In the genomic region with DNA sequence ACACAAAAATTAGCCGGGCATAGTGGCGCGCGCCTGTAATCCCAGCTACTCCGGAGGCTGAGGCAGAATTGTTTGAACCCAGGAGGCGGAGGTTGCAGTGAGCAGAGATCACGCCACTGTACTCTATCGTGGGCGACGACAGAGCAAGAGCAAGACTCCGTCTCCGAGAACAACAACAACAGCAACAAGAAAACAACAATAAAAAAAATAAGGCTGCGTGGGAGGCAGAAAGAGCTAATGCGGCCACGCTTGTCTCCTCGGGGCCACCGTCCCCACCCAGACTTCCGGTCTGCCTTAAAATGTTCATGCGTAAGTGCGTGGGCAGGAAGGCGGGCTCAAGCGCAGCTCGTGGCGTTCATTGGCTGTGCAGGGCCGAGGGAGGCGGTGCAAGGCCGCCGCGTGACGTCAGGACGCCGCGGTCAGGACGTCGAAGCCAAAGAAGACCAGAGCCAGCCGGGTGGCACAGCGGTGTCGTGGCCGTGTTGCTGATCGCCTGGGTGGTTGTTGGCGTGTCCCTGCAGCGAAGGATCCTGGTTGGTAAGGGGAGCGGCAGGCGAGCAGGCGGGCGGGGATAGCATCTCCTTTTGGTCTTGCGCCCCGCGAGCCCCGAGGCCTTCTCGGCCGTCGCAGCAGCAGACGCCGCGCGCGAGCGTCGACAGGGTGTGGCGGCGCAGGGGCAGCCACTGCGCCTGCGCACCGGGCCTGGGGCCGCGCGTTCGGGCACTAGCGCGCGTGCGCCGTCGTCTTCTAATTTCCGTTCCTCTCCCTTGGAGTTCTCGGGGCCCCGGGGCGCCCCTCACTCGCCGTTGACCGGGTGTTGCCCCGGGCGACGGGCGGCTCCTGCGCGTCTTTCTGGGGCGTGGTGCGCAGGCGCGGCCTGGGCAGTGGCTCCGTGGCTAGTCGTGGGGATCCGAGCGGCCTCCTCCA, we compare ENCODE assay signal across 1 cellular context.
TF ChIP-seq lines count a peak whose summit lies in the region.

A gene (plus strand): TSS at position 426 of the 927 bp plus-strand sequence. CDS start 2,146 bp downstream, outside the sequence.

TF ChIP-seq in HepG2, 621 proteins besides CTCF, POLR2A, EP300 and RAD21 (continued from another document and continues in another):
- TF ChIP-seq ZNF441 (CRISPR knock-in tag; IDR thresholded peaks at IDR 0.05; ENCODE audit: borderline replicate concordance) (peak; percentile 78), ATF7 (IDR thresholded peaks at IDR 0.05) (peak; percentile 10; the same call in 1 of the 2 replicates), ATF7 (CRISPR knock-in tag; IDR thresholded peaks at IDR 0.05) (peak; percentile 88), HOXD1 (CRISPR knock-in tag; IDR thresholded peaks at IDR 0.05) (0 out of 2 replicates have a peak, but pooled peaks have one; percentile 4), POLR2AphosphoS2 (IDR thresholded peaks at IDR 0.05; ENCODE audit: low read depth, low read length) (no peak), NCOR1 (IDR thresholded peaks at IDR 0.05; ENCODE audit: borderline replicate concordance, low read length) (no peak; the same call in 1 of the 2 replicates), ZNF543 (CRISPR knock-in tag; IDR thresholded peaks at IDR 0.05) (peak; percentile 93), MIER2 (CRISPR knock-in tag; IDR thresholded peaks at IDR 0.05) (0 out of 2 replicates have a peak, but pooled peaks have one; percentile 26), GTF2F1 (IDR thresholded peaks at IDR 0.05; ENCODE audit: low read length) (no peak), ZNF317 (CRISPR knock-in tag; IDR thresholded peaks at IDR 0.05) (peak; percentile 86), MAFF (IDR thresholded peaks at IDR 0.05; ENCODE audit: low read depth, low read length) (no peak), ZNF10 (CRISPR knock-in tag; IDR thresholded peaks at IDR 0.05; ENCODE audit: borderline replicate concordance, low read depth) (no peak), ZNF34 (CRISPR knock-in tag; IDR thresholded peaks at IDR 0.05; ENCODE audit: borderline replicate concordance) (0 out of 2 replicates have a peak, but pooled peaks have one; percentile 62), MTA1 (CRISPR knock-in tag; IDR thresholded peaks at IDR 0.05; ENCODE audit: borderline replicate concordance) (peak; percentile 66; the same call in 1 of the 2 replicates), FOXK2 (IDR thresholded peaks at IDR 0.05) (no peak), FOSL2 (CRISPR knock-in tag; IDR thresholded peaks at IDR 0.05) (peak; percentile 69), ZC3H4 (CRISPR knock-in tag; IDR thresholded peaks at IDR 0.05; ENCODE audit: borderline replicate concordance) (no peak), SMC3 (IDR thresholded peaks at IDR 0.05; ENCODE audit: low read length) (no peak), RXRA (CRISPR knock-in tag; IDR thresholded peaks at IDR 0.05) (peak; percentile 65; the same call in 1 of the 2 replicates), HOXA3 (CRISPR knock-in tag; IDR thresholded peaks at IDR 0.05) (peak; percentile 95), CREM (IDR thresholded peaks at IDR 0.05) (peak; percentile 95), CREM (CRISPR knock-in tag; IDR thresholded peaks at IDR 0.05) (peak; percentile 57; the same call in 1 of the 2 replicates), ATAD3A (CRISPR knock-in tag; IDR thresholded peaks at IDR 0.05) (no peak), ZNF44 (CRISPR knock-in tag; IDR thresholded peaks at IDR 0.05) (peak; percentile 85; the same call in 1 of the 2 replicates), SOX13 (IDR thresholded peaks at IDR 0.05) (no peak), SOX13 (CRISPR knock-in tag; conservative IDR thresholded peaks at IDR 0.05 in 1 of 2, IDR thresholded peaks at IDR 0.05 in 1 of 2) (peak in 1 of 2 experiments; percentile 13; a peak in 1 of 4 replicates), ZNF143 (CRISPR knock-in tag; IDR thresholded peaks at IDR 0.05) (peak; percentile 40; the same call in 1 of the 2 replicates), ZFP36L1 (CRISPR knock-in tag; IDR thresholded peaks at IDR 0.05) (no peak; the same call in 1 of the 2 replicates), ZFP82 (CRISPR knock-in tag; IDR thresholded peaks at IDR 0.05; ENCODE audit: borderline replicate concordance) (peak; percentile 21; the same call in 1 of the 2 replicates), ZNF713 (CRISPR knock-in tag; IDR thresholded peaks at IDR 0.05) (peak; percentile 91), CEBPB (IDR thresholded peaks at IDR 0.05; ENCODE audit: borderline replicate concordance, low read depth, low read length) (no peak), KDM5B (CRISPR knock-in tag; IDR thresholded peaks at IDR 0.05; ENCODE audit: borderline replicate concordance) (peak; percentile 87), AKAP8 (CRISPR knock-in tag; IDR thresholded peaks at IDR 0.05) (peak; percentile 75; the same call in 1 of the 2 replicates), IRX3 (CRISPR knock-in tag; IDR thresholded peaks at IDR 0.05; ENCODE audit: borderline replicate concordance, low read depth) (no peak), POLR2G (IDR thresholded peaks at IDR 0.05; ENCODE audit: low read depth, low read length) (peak; percentile 89), PAF1 (CRISPR knock-in tag; IDR thresholded peaks at IDR 0.05) (no peak), ZBTB42 (CRISPR knock-in tag; IDR thresholded peaks at IDR 0.05) (0 out of 2 replicates have a peak, but pooled peaks have one; percentile 55), KLF16 (CRISPR knock-in tag; IDR thresholded peaks at IDR 0.05) (peak in 1 of 2 experiments; percentile 79; a peak in 2 of 4 replicates), HOXA5 (CRISPR knock-in tag; IDR thresholded peaks at IDR 0.05) (no peak; the same call in 1 of the 2 replicates), ZNF891 (CRISPR knock-in tag; IDR thresholded peaks at IDR 0.05) (0 out of 2 replicates have a peak, but pooled peaks have one; percentile 59), ZNF33A (CRISPR knock-in tag; IDR thresholded peaks at IDR 0.05; ENCODE audit: borderline replicate concordance) (0 out of 2 replicates have a peak, but pooled peaks have one; percentile 37), ZSCAN22 (CRISPR knock-in tag; IDR thresholded peaks at IDR 0.05) (0 out of 2 replicates have a peak, but pooled peaks have one; percentile 19), ZBTB8A (CRISPR knock-in tag; IDR thresholded peaks at IDR 0.05; ENCODE audit: borderline replicate concordance, low read depth) (0 out of 2 replicates have a peak, but pooled peaks have one; percentile 60), PAX8 (CRISPR knock-in tag; IDR thresholded peaks at IDR 0.05; ENCODE audit: borderline replicate concordance) (peak; percentile 82; the same call in 1 of the 2 replicates), ZNF703 (CRISPR knock-in tag; IDR thresholded peaks at IDR 0.05; ENCODE audit: borderline replicate concordance) (0 out of 2 replicates have a peak, but pooled peaks have one; percentile 49), HNRNPL (IDR thresholded peaks at IDR 0.05; ENCODE audit: low read depth, low read length) (0 out of 2 replicates have a peak, but pooled peaks have one; percentile 28), ERF (CRISPR knock-in tag; IDR thresholded peaks at IDR 0.05) (peak; percentile 84), ZNF772 (CRISPR knock-in tag; IDR thresholded peaks at IDR 0.05) (peak; percentile 90; the same call in 1 of the 2 replicates)
- TF ChIP-seq, protein P1, sequence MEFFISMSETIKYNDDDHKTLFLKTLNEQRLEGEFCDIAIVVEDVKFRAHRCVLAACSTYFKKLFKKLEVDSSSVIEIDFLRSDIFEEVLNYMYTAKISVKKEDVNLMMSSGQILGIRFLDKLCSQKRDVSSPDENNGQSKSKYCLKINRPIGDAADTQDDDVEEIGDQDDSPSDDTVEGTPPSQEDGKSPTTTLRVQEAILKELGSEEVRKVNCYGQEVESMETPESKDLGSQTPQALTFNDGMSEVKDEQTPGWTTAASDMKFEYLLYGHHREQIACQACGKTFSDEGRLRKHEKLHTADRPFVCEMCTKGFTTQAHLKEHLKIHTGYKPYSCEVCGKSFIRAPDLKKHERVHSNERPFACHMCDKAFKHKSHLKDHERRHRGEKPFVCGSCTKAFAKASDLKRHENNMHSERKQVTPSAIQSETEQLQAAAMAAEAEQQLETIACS (CRISPR knock-in tag; IDR thresholded peaks at IDR 0.05) = peak; percentile 65
- TF ChIP-seq, protein P2, sequence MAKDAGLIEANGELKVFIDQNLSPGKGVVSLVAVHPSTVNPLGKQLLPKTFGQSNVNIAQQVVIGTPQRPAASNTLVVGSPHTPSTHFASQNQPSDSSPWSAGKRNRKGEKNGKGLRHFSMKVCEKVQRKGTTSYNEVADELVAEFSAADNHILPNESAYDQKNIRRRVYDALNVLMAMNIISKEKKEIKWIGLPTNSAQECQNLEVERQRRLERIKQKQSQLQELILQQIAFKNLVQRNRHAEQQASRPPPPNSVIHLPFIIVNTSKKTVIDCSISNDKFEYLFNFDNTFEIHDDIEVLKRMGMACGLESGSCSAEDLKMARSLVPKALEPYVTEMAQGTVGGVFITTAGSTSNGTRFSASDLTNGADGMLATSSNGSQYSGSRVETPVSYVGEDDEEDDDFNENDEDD (CRISPR knock-in tag; IDR thresholded peaks at IDR 0.05; ENCODE audit: borderline replicate concordance) = peak; percentile 78; the same call in 1 of the 2 replicates
- TF ChIP-seq, protein P3, sequence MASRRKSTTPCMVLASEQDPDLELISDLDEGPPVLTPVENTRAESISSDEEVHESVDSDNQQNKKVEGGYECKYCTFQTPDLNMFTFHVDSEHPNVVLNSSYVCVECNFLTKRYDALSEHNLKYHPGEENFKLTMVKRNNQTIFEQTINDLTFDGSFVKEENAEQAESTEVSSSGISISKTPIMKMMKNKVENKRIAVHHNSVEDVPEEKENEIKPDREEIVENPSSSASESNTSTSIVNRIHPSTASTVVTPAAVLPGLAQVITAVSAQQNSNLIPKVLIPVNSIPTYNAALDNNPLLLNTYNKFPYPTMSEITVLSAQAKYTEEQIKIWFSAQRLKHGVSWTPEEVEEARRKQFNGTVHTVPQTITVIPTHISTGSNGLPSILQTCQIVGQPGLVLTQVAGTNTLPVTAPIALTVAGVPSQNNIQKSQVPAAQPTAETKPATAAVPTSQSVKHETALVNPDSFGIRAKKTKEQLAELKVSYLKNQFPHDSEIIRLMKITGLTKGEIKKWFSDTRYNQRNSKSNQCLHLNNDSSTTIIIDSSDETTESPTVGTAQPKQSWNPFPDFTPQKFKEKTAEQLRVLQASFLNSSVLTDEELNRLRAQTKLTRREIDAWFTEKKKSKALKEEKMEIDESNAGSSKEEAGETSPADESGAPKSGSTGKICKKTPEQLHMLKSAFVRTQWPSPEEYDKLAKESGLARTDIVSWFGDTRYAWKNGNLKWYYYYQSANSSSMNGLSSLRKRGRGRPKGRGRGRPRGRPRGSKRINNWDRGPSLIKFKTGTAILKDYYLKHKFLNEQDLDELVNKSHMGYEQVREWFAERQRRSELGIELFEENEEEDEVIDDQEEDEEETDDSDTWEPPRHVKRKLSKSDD (CRISPR knock-in tag; IDR thresholded peaks at IDR 0.05; ENCODE audit: low read depth) = peak; percentile 47; the same call in 1 of the 2 replicates
- TF ChIP-seq, protein P4, sequence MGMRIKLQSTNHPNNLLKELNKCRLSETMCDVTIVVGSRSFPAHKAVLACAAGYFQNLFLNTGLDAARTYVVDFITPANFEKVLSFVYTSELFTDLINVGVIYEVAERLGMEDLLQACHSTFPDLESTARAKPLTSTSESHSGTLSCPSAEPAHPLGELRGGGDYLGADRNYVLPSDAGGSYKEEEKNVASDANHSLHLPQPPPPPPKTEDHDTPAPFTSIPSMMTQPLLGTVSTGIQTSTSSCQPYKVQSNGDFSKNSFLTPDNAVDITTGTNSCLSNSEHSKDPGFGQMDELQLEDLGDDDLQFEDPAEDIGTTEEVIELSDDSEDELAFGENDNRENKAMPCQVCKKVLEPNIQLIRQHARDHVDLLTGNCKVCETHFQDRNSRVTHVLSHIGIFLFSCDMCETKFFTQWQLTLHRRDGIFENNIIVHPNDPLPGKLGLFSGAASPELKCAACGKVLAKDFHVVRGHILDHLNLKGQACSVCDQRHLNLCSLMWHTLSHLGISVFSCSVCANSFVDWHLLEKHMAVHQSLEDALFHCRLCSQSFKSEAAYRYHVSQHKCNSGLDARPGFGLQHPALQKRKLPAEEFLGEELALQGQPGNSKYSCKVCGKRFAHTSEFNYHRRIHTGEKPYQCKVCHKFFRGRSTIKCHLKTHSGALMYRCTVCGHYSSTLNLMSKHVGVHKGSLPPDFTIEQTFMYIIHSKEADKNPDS (CRISPR knock-in tag; IDR thresholded peaks at IDR 0.05) = 0 out of 2 replicates have a peak, but pooled peaks have one; percentile 12
- TF ChIP-seq, protein P5, sequence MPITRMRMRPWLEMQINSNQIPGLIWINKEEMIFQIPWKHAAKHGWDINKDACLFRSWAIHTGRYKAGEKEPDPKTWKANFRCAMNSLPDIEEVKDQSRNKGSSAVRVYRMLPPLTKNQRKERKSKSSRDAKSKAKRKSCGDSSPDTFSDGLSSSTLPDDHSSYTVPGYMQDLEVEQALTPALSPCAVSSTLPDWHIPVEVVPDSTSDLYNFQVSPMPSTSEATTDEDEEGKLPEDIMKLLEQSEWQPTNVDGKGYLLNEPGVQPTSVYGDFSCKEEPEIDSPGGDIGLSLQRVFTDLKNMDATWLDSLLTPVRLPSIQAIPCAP (CRISPR knock-in tag; IDR thresholded peaks at IDR 0.05; ENCODE audit: low read depth) = peak; percentile 38; the same call in 1 of the 2 replicates
- TF ChIP-seq, protein P6, sequence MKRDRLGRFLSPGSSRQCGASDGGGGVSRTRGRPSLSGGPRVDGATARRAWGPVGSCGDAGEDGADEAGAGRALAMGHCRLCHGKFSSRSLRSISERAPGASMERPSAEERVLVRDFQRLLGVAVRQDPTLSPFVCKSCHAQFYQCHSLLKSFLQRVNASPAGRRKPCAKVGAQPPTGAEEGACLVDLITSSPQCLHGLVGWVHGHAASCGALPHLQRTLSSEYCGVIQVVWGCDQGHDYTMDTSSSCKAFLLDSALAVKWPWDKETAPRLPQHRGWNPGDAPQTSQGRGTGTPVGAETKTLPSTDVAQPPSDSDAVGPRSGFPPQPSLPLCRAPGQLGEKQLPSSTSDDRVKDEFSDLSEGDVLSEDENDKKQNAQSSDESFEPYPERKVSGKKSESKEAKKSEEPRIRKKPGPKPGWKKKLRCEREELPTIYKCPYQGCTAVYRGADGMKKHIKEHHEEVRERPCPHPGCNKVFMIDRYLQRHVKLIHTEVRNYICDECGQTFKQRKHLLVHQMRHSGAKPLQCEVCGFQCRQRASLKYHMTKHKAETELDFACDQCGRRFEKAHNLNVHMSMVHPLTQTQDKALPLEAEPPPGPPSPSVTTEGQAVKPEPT (CRISPR knock-in tag; IDR thresholded peaks at IDR 0.05; ENCODE audit: low read depth) = peak; percentile 96
- TF ChIP-seq, protein P7, sequence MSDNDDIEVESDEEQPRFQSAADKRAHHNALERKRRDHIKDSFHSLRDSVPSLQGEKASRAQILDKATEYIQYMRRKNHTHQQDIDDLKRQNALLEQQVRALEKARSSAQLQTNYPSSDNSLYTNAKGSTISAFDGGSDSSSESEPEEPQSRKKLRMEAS (IDR thresholded peaks at IDR 0.05) = peak; percentile 90
- TF ChIP-seq, protein P8, sequence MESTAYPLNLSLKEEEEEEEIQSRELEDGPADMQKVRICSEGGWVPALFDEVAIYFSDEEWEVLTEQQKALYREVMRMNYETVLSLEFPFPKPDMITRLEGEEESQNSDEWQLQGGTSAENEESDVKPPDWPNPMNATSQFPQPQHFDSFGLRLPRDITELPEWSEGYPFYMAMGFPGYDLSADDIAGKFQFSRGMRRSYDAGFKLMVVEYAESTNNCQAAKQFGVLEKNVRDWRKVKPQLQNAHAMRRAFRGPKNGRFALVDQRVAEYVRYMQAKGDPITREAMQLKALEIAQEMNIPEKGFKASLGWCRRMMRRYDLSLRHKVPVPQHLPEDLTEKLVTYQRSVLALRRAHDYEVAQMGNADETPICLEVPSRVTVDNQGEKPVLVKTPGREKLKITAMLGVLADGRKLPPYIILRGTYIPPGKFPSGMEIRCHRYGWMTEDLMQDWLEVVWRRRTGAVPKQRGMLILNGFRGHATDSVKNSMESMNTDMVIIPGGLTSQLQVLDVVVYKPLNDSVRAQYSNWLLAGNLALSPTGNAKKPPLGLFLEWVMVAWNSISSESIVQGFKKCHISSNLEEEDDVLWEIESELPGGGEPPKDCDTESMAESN (CRISPR knock-in tag; conservative IDR thresholded peaks at IDR 0.05) = peak; percentile 59; the same call in 1 of the 2 replicates
